Comparison of ENCODE assay signal across 12 cellular contexts in genomic region chr6:36114798-36115408, GRCh38. TPM values are rescaled to one million over a fixed set of nuclear protein-coding genes. Genes with fewer than 3 reads are reported as not detected.
DNase-seq lines count a peak whose midpoint lies in the region; ATAC-seq lines count a peak whose summit lies in the region.
"Had no signal": no experiment of that assay in that cellular context is flagged by ENCODE, and none has a peak within 500 bp of the region (broad histone marks: within the 10 kb centered on the region; RNA-seq: fewer than 3 reads in every experiment).

No MANE protein-coding gene starts in this region.

- POLR2A ChIA-PET in naive thymus-derived CD8-positive, alpha-beta T cell (lab: Charles Lee): interaction anchor here (1.0 to 1.8 kb wide), 4 partner anchors 10 to 86 kb away, joined by 3 to 7 read pairs (median 4); no protein-coding TSS in a partner anchor

- H3K27me3 Mint-ChIP-seq in T-helper 17 cell: no peaks in the 10 kb centered on the region
- H3K27me3 Mint-ChIP-seq in naive thymus-derived CD8-positive, alpha-beta T cell: no peaks in the 10 kb centered on the region

- DNase-seq in T-helper 17 cell (no peak), left ventricle myocardium superior (no peak), medulla oblongata (ENCODE audit: extremely low spot score) (no peak), AG08395 (ENCODE audit: low spot score) (no peak)
- peak in 3 of 10 donors; percentile 46 to 48 (median 47) for DNase-seq in naive thymus-derived CD8-positive, alpha-beta T cell
- DNase-seq: heart right ventricle, NCI-H1694, thyroid gland had no signal

- H3K36me3 Mint-ChIP-seq in T-helper 17 cell (ENCODE audit: low read depth): no peaks in the 10 kb centered on the region
- peaks cover 0 to 14% (median 10%) of the 10 kb centered on the region in 3 donors for H3K36me3 Mint-ChIP-seq in naive thymus-derived CD8-positive, alpha-beta T cell

- ATAC-seq in GM18498 (IDR thresholded peaks at IDR 0.05; ENCODE audit: unreplicated experiment) (peak; percentile 59), HG03521 (IDR thresholded peaks at IDR 0.05; ENCODE audit: unreplicated experiment) (peak; percentile 53), T-helper 17 cell (peak; percentile 30), left ventricle myocardium superior (no peak), HG02610 (IDR thresholded peaks at IDR 0.05; ENCODE audit: unreplicated experiment) (no peak)
- peak; percentile 24 to 40 for ATAC-seq in naive thymus-derived CD8-positive, alpha-beta T cell
- ATAC-seq: heart right ventricle had no signal

- H3K9me3 Mint-ChIP-seq in naive thymus-derived CD8-positive, alpha-beta T cell: no peaks in the 10 kb centered on the region
- H3K9me3 Mint-ChIP-seq: nephron had no signal

- intact Hi-C loops in left ventricle myocardium superior (cut with micrococcal nuclease): no loop called here

- H3K4me1 Mint-ChIP-seq in T-helper 17 cell: peaks cover 48% of the 10 kb centered on the region
- H3K4me1 Mint-ChIP-seq in naive thymus-derived CD8-positive, alpha-beta T cell: peaks cover 31 to 99% (median 79%) of the 10 kb centered on the region in 4 donors

- peak overlapping the region; percentile 75 for H3K4me3 Mint-ChIP-seq in T-helper 17 cell
- H3K4me3 Mint-ChIP-seq in naive thymus-derived CD8-positive, alpha-beta T cell: peak overlapping the region; percentile 49 to 89 (median 76)
- H3K4me3 Mint-ChIP-seq: nephron had no signal

- H3K27ac Mint-ChIP-seq in T-helper 17 cell: peak overlapping the region; percentile 86
- H3K27ac Mint-ChIP-seq in naive thymus-derived CD8-positive, alpha-beta T cell: peak overlapping the region; percentile 60 to 98 (median 96)
- H3K27ac Mint-ChIP-seq: nephron had no signal

- H3K9me3 ChIP-seq in T-helper 17 cell (ENCODE audit: control insufficient read depth, low read length, poor library complexity, severe bottlenecking): no peaks in the 10 kb centered on the region
- H3K9me3 ChIP-seq: heart right ventricle, thyroid gland had no signal

RNA-seq across cellular contexts. Expression of gene MAPK13, which starts 15.4 kb away (rescaled TPM):
- total RNA-seq in T-helper 17 cell (10 to 100 TPM; 32.1 to 33.7 TPM), left ventricle myocardium superior (0.87 TPM)
- 10 to 100 TPM; 38.7 to 41.8 TPM for total RNA-seq in naive thymus-derived CD8-positive, alpha-beta T cell
- 10 to 100 TPM; 35.2 to 37.1 (median 35.7) TPM for polyA plus RNA-seq in naive thymus-derived CD8-positive, alpha-beta T cell

Comparison
In these comparisons a context has a peak if more than half of its experiments do, and no peak if none do; other contexts are left out.
1. ATAC-seq: peak in GM18498 (single experiment), HG03521 (single experiment), T-helper 17 cell (single experiment) and naive thymus-derived CD8-positive, alpha-beta T cell (2 of 2); none in left ventricle myocardium superior (single experiment) and HG02610 (single experiment).
2. RNA of gene MAPK13, which starts 15.4 kb away (total RNA-seq): 38.7 to 41.8 TPM in naive thymus-derived CD8-positive, alpha-beta T cell and 32.1 to 33.7 TPM in T-helper 17 cell; 0.87 TPM in left ventricle myocardium superior (single experiment); every median in the first group is over 10 times any median in the second.